Comparison of ENCODE assay signal across 35 cellular contexts in the genomic region with DNA sequence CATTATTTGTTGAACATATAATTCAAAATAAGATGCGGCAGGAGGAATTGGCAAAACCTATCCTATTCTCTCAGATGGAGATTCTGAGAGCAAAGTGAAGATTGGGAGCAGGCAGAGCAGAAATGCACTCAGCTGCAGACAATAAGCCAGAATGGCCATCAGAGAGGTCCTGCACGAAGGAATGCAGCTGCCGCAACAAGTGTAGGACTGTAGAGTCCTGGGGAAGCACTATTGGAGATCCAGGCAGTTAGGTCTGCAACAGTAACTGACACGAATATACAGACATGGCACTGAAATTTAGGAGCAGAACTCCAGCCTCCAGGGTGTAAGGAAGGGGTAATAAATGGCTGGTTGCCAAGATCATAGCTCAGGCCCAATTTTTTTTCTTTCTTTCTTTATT. TPM values are rescaled to one million over a fixed set of nuclear protein-coding genes. Genes with fewer than 3 reads are reported as not detected.
"Had no signal": no experiment of that assay in that cellular context is flagged by ENCODE, and none has a peak within 500 bp of the region (broad histone marks: within the 10 kb centered on the region; RNA-seq: fewer than 3 reads in every experiment).

No MANE protein-coding gene starts in this region.

- ATAC-seq: activated CD4-positive, alpha-beta T cell treated with anti-CD3 and anti-CD28 coated beads for 36 hours; activated CD8-positive, alpha-beta memory T cell treated with anti-CD3 and anti-CD28 coated beads, Interleukin-2, amount 10 ng/mL, durations not matched to agents 7 days and 5 days; activated CD8-positive, alpha-beta T cell treated with anti-CD3 and anti-CD28 coated beads, Interleukin-2, amount 10 ng/mL, durations not matched to agents 7 days and 5 days; activated naive CD8-positive, alpha-beta T cell treated with anti-CD3 and anti-CD28 coated beads, Interleukin-2, amount 50 U/mL, for 24 hours; body of pancreas; gastroesophageal sphincter; heart right ventricle; T-helper 17 cell had no signal

- H3K36me3 ChIP-seq: adrenal gland, colonic mucosa, esophagus squamous epithelium, gastroesophageal sphincter, heart right ventricle, WERI-Rb-1 had no signal

- H3K27me3 Mint-ChIP-seq: activated CD4-positive, alpha-beta T cell treated with anti-CD3 and anti-CD28 coated beads, Interleukin-2, amount 10 ng/mL, durations not matched to agents 24 days and 14 days; activated naive CD8-positive, alpha-beta T cell treated with anti-CD3 and anti-CD28 coated beads for 36 hours had no signal

- H3K27ac Mint-ChIP-seq: activated CD4-positive, alpha-beta memory T cell treated with anti-CD3 and anti-CD28 coated beads for 36 hours; activated CD4-positive, alpha-beta T cell treated with anti-CD3 and anti-CD28 coated beads for 36 hours; activated CD4-positive, alpha-beta T cell treated with anti-CD3 and anti-CD28 coated beads, Interleukin-2, amount 10 ng/mL, durations not matched to agents 24 days and 14 days; activated CD8-positive, alpha-beta memory T cell treated with anti-CD3 and anti-CD28 coated beads, Interleukin-2, amount 10 ng/mL, durations not matched to agents 7 days and 5 days; activated CD8-positive, alpha-beta T cell treated with anti-CD3 and anti-CD28 coated beads, Interleukin-2, amount 10 ng/mL, durations not matched to agents 7 days and 5 days; activated naive CD4-positive, alpha-beta T cell treated with anti-CD3 and anti-CD28 coated beads for 36 hours; activated naive CD4-positive, alpha-beta T cell treated with anti-CD3 and anti-CD28 coated beads, Interleukin-2, amount 50 U/mL, for 24 hours; activated naive CD8-positive, alpha-beta T cell treated with anti-CD3 and anti-CD28 coated beads for 36 hours; activated naive CD8-positive, alpha-beta T cell treated with anti-CD3 and anti-CD28 coated beads, Interleukin-2, amount 50 U/mL, for 24 hours; activated T-helper 1 cell treated with anti-CD3 and anti-CD28 coated beads, Interleukin-12 subunit alpha, Interleukin-12 subunit beta, Interleukin-2, Interleukin-4 antibody, amounts not matched to agents 30 ng/mL and 10 ng/mL and 1 ng/mL, durations not matched to agents 14 hours and 24 hours and 36 hours; activated T-helper 2 cell treated with anti-CD3 and anti-CD28 coated beads, Interferon-gamma antibody, Interleukin-2, Interleukin-4, amounts not matched to agents 10 μg/mL and 5 μg/mL and 100 μg/mL, durations not matched to agents 14 hours and 24 hours and 36 hours; T-helper 17 cell; T-helper 2 cell treated with Interferon-gamma antibody and Interleukin-4, amounts not matched to agents 5 μg/mL and 100 μg/mL, for 36 hours had no signal

- H3K27ac ChIP-seq: adrenal gland, body of pancreas, colonic mucosa, epithelial cell of prostate, esophagus squamous epithelium, gastroesophageal sphincter, heart right ventricle, WERI-Rb-1 had no signal

- FAIRE-seq: endometrium, endothelial cell of umbilical vein had no signal

- H3K9me3 ChIP-seq: adrenal gland, body of pancreas, colonic mucosa, esophagus squamous epithelium, gastroesophageal sphincter, heart right ventricle had no signal

- H3K36me3 Mint-ChIP-seq: activated CD4-positive, alpha-beta memory T cell treated with anti-CD3 and anti-CD28 coated beads for 36 hours; activated CD8-positive, alpha-beta memory T cell treated with anti-CD3 and anti-CD28 coated beads, Interleukin-2, amount 10 ng/mL, durations not matched to agents 7 days and 5 days; activated naive CD4-positive, alpha-beta T cell treated with anti-CD3 and anti-CD28 coated beads, Interleukin-2, amount 50 U/mL, for 24 hours; activated naive CD8-positive, alpha-beta T cell treated with anti-CD3 and anti-CD28 coated beads for 36 hours had no signal

- H3K4me1 ChIP-seq: adrenal gland, body of pancreas, colonic mucosa, esophagus squamous epithelium, gastroesophageal sphincter, heart right ventricle had no signal

- H3K4me3 Mint-ChIP-seq: activated CD4-positive, alpha-beta memory T cell treated with anti-CD3 and anti-CD28 coated beads for 36 hours; activated CD4-positive, alpha-beta T cell treated with anti-CD3 and anti-CD28 coated beads for 36 hours; activated CD4-positive, alpha-beta T cell treated with anti-CD3 and anti-CD28 coated beads, Interleukin-2, amount 10 ng/mL, durations not matched to agents 24 days and 14 days; activated CD8-positive, alpha-beta memory T cell treated with anti-CD3 and anti-CD28 coated beads, Interleukin-2, amount 10 ng/mL, durations not matched to agents 7 days and 5 days; activated CD8-positive, alpha-beta T cell treated with anti-CD3 and anti-CD28 coated beads, Interleukin-2, amount 10 ng/mL, durations not matched to agents 7 days and 5 days; activated naive CD4-positive, alpha-beta T cell treated with anti-CD3 and anti-CD28 coated beads for 36 hours; activated naive CD4-positive, alpha-beta T cell treated with anti-CD3 and anti-CD28 coated beads, Interleukin-2, amount 50 U/mL, for 24 hours; activated naive CD8-positive, alpha-beta T cell treated with anti-CD3 and anti-CD28 coated beads for 36 hours; activated naive CD8-positive, alpha-beta T cell treated with anti-CD3 and anti-CD28 coated beads, Interleukin-2, amount 50 U/mL, for 24 hours; activated T-helper 1 cell treated with anti-CD3 and anti-CD28 coated beads, Interleukin-12 subunit alpha, Interleukin-12 subunit beta, Interleukin-2, Interleukin-4 antibody, amounts not matched to agents 30 ng/mL and 10 ng/mL and 1 ng/mL, durations not matched to agents 14 hours and 24 hours and 36 hours; T-helper 17 cell; T-helper 2 cell treated with Interferon-gamma antibody and Interleukin-4, amounts not matched to agents 5 μg/mL and 100 μg/mL, for 36 hours had no signal

- H3K27me3 ChIP-seq: adrenal gland, body of pancreas, colonic mucosa, esophagus squamous epithelium, gastroesophageal sphincter, heart right ventricle had no signal

- H3K9me3 Mint-ChIP-seq: activated CD4-positive, alpha-beta memory T cell treated with anti-CD3 and anti-CD28 coated beads for 36 hours; activated CD4-positive, alpha-beta T cell treated with anti-CD3 and anti-CD28 coated beads, Interleukin-2, amount 10 ng/mL, durations not matched to agents 24 days and 14 days; activated naive CD4-positive, alpha-beta T cell treated with anti-CD3 and anti-CD28 coated beads for 36 hours; activated naive CD4-positive, alpha-beta T cell treated with anti-CD3 and anti-CD28 coated beads, Interleukin-2, amount 50 U/mL, for 24 hours; activated naive CD8-positive, alpha-beta T cell treated with anti-CD3 and anti-CD28 coated beads for 36 hours; activated naive CD8-positive, alpha-beta T cell treated with anti-CD3 and anti-CD28 coated beads, Interleukin-2, amount 50 U/mL, for 24 hours; activated T-helper 1 cell treated with anti-CD3 and anti-CD28 coated beads, Interleukin-12 subunit alpha, Interleukin-12 subunit beta, Interleukin-2, Interleukin-4 antibody, amounts not matched to agents 30 ng/mL and 10 ng/mL and 1 ng/mL, durations not matched to agents 14 hours and 24 hours and 36 hours; activated T-helper 2 cell treated with anti-CD3 and anti-CD28 coated beads, Interferon-gamma antibody, Interleukin-2, Interleukin-4, amounts not matched to agents 10 μg/mL and 5 μg/mL and 100 μg/mL, durations not matched to agents 14 hours and 24 hours and 36 hours; T-helper 2 cell treated with Interferon-gamma antibody and Interleukin-4, amounts not matched to agents 5 μg/mL and 100 μg/mL, for 36 hours had no signal

- DNase-seq: activated CD4-positive, alpha-beta memory T cell treated with anti-CD3 and anti-CD28 coated beads for 36 hours; activated CD4-positive, alpha-beta T cell treated with anti-CD3 and anti-CD28 coated beads for 36 hours; activated CD4-positive, alpha-beta T cell treated with anti-CD3 and anti-CD28 coated beads, Interleukin-2, amount 10 ng/mL, durations not matched to agents 24 days and 14 days; activated CD4-positive, CD25-positive, alpha-beta regulatory T cell; activated CD4-positive, CD25-positive, alpha-beta regulatory T cell treated with anti-CD3 and anti-CD28 coated beads, Interleukin-2, amount 50 U/mL, for 72 hours; activated CD8-positive, alpha-beta memory T cell treated with anti-CD3 and anti-CD28 coated beads, Interleukin-2, amount 10 ng/mL, durations not matched to agents 7 days and 5 days; activated CD8-positive, alpha-beta memory T cell treated with anti-CD3 and anti-CD28 coated beads, Interleukin-2, amount 50 U/mL, for 4 hours; activated CD8-positive, alpha-beta T cell treated with anti-CD3 and anti-CD28 coated beads, Interleukin-2, amount 10 ng/mL, durations not matched to agents 7 days and 5 days; activated effector memory CD4-positive, alpha-beta T cell treated with anti-CD3 and anti-CD28 coated beads, Interleukin-2, amount 50 U/mL, for 16 hours; activated naive CD4-positive, alpha-beta T cell treated with anti-CD3 and anti-CD28 coated beads for 36 hours; activated naive CD8-positive, alpha-beta T cell treated with anti-CD3 and anti-CD28 coated beads for 36 hours; activated naive CD8-positive, alpha-beta T cell treated with anti-CD3 and anti-CD28 coated beads, Interleukin-2, amount 50 U/mL, for 24 hours; activated T-cell treated with anti-CD3 and anti-CD28 coated beads, Interleukin-2, amount 50 U/mL, for 1 hour; activated T-cell treated with anti-CD3 and anti-CD28 coated beads, Interleukin-2, amount 50 U/mL, for 48 hours; adrenal gland; amygdala; aorta; body of pancreas; caudate nucleus; colonic mucosa; effector CD8-positive, alpha-beta T cell; esophagus squamous epithelium; foreskin melanocyte; heart right ventricle; T-helper 17 cell; T1000; WERI-Rb-1 had no signal

- H3K4me3 ChIP-seq: adrenal gland, body of pancreas, colonic mucosa, esophagus squamous epithelium, gastroesophageal sphincter, heart right ventricle had no signal

- H3K4me1 Mint-ChIP-seq: activated CD4-positive, alpha-beta T cell treated with anti-CD3 and anti-CD28 coated beads for 36 hours; activated CD4-positive, alpha-beta T cell treated with anti-CD3 and anti-CD28 coated beads, Interleukin-2, amount 10 ng/mL, durations not matched to agents 24 days and 14 days; activated CD8-positive, alpha-beta memory T cell treated with anti-CD3 and anti-CD28 coated beads, Interleukin-2, amount 10 ng/mL, durations not matched to agents 7 days and 5 days; activated naive CD4-positive, alpha-beta T cell treated with anti-CD3 and anti-CD28 coated beads, Interleukin-2, amount 50 U/mL, for 24 hours; activated naive CD8-positive, alpha-beta T cell treated with anti-CD3 and anti-CD28 coated beads for 36 hours; activated naive CD8-positive, alpha-beta T cell treated with anti-CD3 and anti-CD28 coated beads, Interleukin-2, amount 50 U/mL, for 24 hours; T-helper 17 cell had no signal

RNA-seq across cellular contexts. Expression of a gene that starts 10.4 kb away (rescaled TPM):
- total RNA-seq: activated CD4-positive, alpha-beta memory T cell treated with anti-CD3 and anti-CD28 coated beads for 36 hours; T-helper 17 cell had no signal
